ENCODE assay signal across 9 cellular contexts in genomic region chr9:93937193-93937592, GRCh38. TPM values are rescaled to one million over a fixed set of nuclear protein-coding genes. Genes with fewer than 3 reads are reported as not detected.
"Had no signal": no experiment of that assay in that cellular context is flagged by ENCODE, and none has a peak within 500 bp of the region (broad histone marks: within the 10 kb centered on the region; RNA-seq: fewer than 3 reads in every experiment).

No MANE protein-coding gene starts in this region.

- DNase-seq: GDM1, GF-D8 had no signal

- H3K4me3 ChIP-seq: GM12878 had no signal

- ATAC-seq: GM12878 had no signal

- FAIRE-seq: G401.6, GM12878, GM12891, GM12892, GM18507, GM19239 had no signal

RNA-seq across cellular contexts. Expression of gene BARX1, which starts 18.0 kb away (rescaled TPM):
- total RNA-seq: G401, GM12878 had no signal
- polyA plus RNA-seq: GM12878 had no signal
